Comparison of ENCODE assay signal across 1 cellular context in genomic region chr20:38665094-38665493, GRCh38.
TF ChIP-seq lines count a peak whose summit lies in the region.

No MANE protein-coding gene starts in this region.

TF ChIP-seq in SK-N-SH treated with all-trans-retinoic acid at 6 μM for 48 hours, 23 proteins besides CTCF, POLR2A, EP300 and RAD21 (continued from another document):
- TF ChIP-seq CSRNP3 (CRISPR knock-in tag; IDR thresholded peaks at IDR 0.05) (no peak), ZNF565 (CRISPR knock-in tag; conservative IDR thresholded peaks at IDR 0.05; ENCODE audit: low read depth) (no peak), POU6F1 (CRISPR knock-in tag; IDR thresholded peaks at IDR 0.05; ENCODE audit: borderline replicate concordance, low read depth) (no peak), RARB (CRISPR knock-in tag; IDR thresholded peaks at IDR 0.05) (no peak), PPARA (CRISPR knock-in tag; IDR thresholded peaks at IDR 0.05; ENCODE audit: borderline replicate concordance) (no peak), ISL1 (CRISPR knock-in tag; IDR thresholded peaks at IDR 0.05) (no peak), ESRRG (CRISPR knock-in tag; IDR thresholded peaks at IDR 0.05) (no peak), BACH2 (CRISPR knock-in tag; IDR thresholded peaks at IDR 0.05; ENCODE audit: borderline replicate concordance) (no peak), CREB5 (CRISPR knock-in tag; IDR thresholded peaks at IDR 0.05; ENCODE audit: low read depth) (no peak), ZNF70 (CRISPR knock-in tag; IDR thresholded peaks at IDR 0.05) (no peak), CSDC2 (CRISPR knock-in tag; IDR thresholded peaks at IDR 0.05) (no peak), ARNTL (CRISPR knock-in tag; IDR thresholded peaks at IDR 0.05; ENCODE audit: borderline replicate concordance, low read depth) (no peak), ZNF8 (CRISPR knock-in tag; IDR thresholded peaks at IDR 0.05) (no peak), TCF4 (CRISPR knock-in tag; IDR thresholded peaks at IDR 0.05; ENCODE audit: borderline replicate concordance) (no peak), OSR1 (CRISPR knock-in tag; IDR thresholded peaks at IDR 0.05) (no peak)
